In the genomic region with DNA sequence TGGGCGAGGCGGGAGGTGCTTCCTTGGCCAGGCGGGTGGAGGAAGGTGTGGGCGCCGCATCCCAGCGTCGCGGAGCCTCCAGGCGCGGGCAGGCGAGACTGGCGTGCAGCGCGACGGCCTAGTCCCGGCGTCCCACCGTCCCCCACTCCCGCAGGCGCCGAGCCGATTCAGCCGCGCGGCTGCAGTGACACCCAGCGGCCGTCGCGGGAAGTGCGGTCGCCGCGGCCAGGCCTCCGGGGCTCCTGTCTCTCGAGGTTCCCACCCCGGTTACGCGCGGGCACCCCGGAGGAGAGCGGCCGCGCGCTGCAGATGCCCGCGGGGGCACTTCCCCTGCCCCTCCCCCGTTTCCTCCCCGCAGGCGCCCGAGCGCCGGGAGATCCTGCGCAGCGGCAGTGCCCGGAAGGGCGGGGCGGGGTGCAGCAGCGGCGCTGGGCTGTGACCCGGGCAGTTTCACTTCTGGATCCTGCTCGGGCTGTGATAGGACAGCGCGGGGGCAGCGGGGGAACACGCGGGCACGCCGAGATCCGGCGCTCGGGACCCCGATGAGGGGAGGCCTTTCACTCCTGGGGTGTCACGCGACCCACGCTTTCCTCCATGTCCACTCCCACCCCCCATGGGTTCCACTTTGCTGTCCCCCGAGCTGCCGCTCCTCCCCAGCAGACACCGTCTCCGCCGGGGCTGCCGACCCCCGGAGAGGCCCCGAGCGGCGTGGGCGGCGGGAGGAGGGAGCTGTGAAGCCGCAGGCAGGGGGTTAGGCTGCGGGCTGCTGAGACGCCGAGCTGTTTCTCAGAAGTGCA, we compare ENCODE assay signal across 1 cellular context.
TF ChIP-seq lines count a peak whose summit lies in the region.

No MANE protein-coding gene starts in this region.

TF ChIP-seq in HepG2, 621 proteins besides CTCF, POLR2A, EP300 and RAD21 (continued from another document and continues in another):
- TF ChIP-seq SIN3B (IDR thresholded peaks at IDR 0.05; ENCODE audit: low read length) (peak; percentile 58), MTA3 (CRISPR knock-in tag; IDR thresholded peaks at IDR 0.05) (no peak), ZNF12 (CRISPR knock-in tag; IDR thresholded peaks at IDR 0.05) (peak; percentile 67), NR2F1 (CRISPR knock-in tag; IDR thresholded peaks at IDR 0.05) (no peak), KDM5B (CRISPR knock-in tag; IDR thresholded peaks at IDR 0.05; ENCODE audit: borderline replicate concordance) (peak; percentile 98; the same call in 1 of the 2 replicates), DR1 (CRISPR knock-in tag; IDR thresholded peaks at IDR 0.05) (0 out of 2 replicates have a peak, but pooled peaks have one; percentile 54), ATF7-NPFF (CRISPR knock-in tag; IDR thresholded peaks at IDR 0.05; ENCODE audit: low read depth) (peak; percentile 98), ZNF746 (CRISPR knock-in tag; IDR thresholded peaks at IDR 0.05) (peak; percentile 88), ZNF780A (CRISPR knock-in tag; IDR thresholded peaks at IDR 0.05) (peak; percentile 78; the same call in 1 of the 2 replicates), ASH2L (IDR thresholded peaks at IDR 0.05; ENCODE audit: insufficient read length, low read depth, low read length) (peak; percentile 28), NR1H2 (CRISPR knock-in tag; IDR thresholded peaks at IDR 0.05; ENCODE audit: borderline replicate concordance, low read depth) (peak; percentile 88; the same call in 1 of the 2 replicates), ZSCAN31 (CRISPR knock-in tag; IDR thresholded peaks at IDR 0.05; ENCODE audit: low read depth) (peak; percentile 91; the same call in 1 of the 2 replicates), JDP2 (CRISPR knock-in tag; IDR thresholded peaks at IDR 0.05; ENCODE audit: borderline replicate concordance) (no peak; the same call in 1 of the 2 replicates), ZNF234 (CRISPR knock-in tag; conservative IDR thresholded peaks at IDR 0.05) (peak; percentile 73; the same call in 1 of the 2 replicates), CEBPG (CRISPR knock-in tag; IDR thresholded peaks at IDR 0.05) (peak; percentile 20; the same call in 1 of the 2 replicates), ZNF605 (CRISPR knock-in tag; IDR thresholded peaks at IDR 0.05) (no peak; the same call in none of the 2 replicates), ZNF703 (CRISPR knock-in tag; IDR thresholded peaks at IDR 0.05; ENCODE audit: borderline replicate concordance) (peak; percentile 68; the same call in 1 of the 2 replicates), SMARCC2 (IDR thresholded peaks at IDR 0.05) (no peak), ZNF557 (CRISPR knock-in tag; IDR thresholded peaks at IDR 0.05) (0 out of 2 replicates have a peak, but pooled peaks have one; percentile 28), FIP1L1 (IDR thresholded peaks at IDR 0.05; ENCODE audit: borderline replicate concordance, insufficient read depth, low read depth, low read length) (0 out of 2 replicates have a peak, but pooled peaks have one; percentile 7), ZNF124 (CRISPR knock-in tag; IDR thresholded peaks at IDR 0.05) (peak; percentile 97), ZNF891 (CRISPR knock-in tag; IDR thresholded peaks at IDR 0.05) (peak; percentile 81; the same call in 1 of the 2 replicates), GATA4 (IDR thresholded peaks at IDR 0.05; ENCODE audit: borderline replicate concordance, low read depth) (no peak), ZNF562 (CRISPR knock-in tag; IDR thresholded peaks at IDR 0.05; ENCODE audit: borderline replicate concordance) (no peak), MEIS2 (CRISPR knock-in tag; IDR thresholded peaks at IDR 0.05) (no peak; the same call in 1 of the 2 replicates), FOXK1 (CRISPR knock-in tag; IDR thresholded peaks at IDR 0.05; ENCODE audit: borderline replicate concordance, low read depth) (peak; percentile 64), MYNN (CRISPR knock-in tag; IDR thresholded peaks at IDR 0.05; ENCODE audit: low read depth) (no peak), PLRG1 (conservative IDR thresholded peaks at IDR 0.05) (no peak), ZBTB1 (CRISPR knock-in tag; IDR thresholded peaks at IDR 0.05; ENCODE audit: borderline replicate concordance) (peak; percentile 26; the same call in 1 of the 2 replicates), CBX1 (IDR thresholded peaks at IDR 0.05; ENCODE audit: low read depth) (peak; percentile 23)
- TF ChIP-seq, protein P1, sequence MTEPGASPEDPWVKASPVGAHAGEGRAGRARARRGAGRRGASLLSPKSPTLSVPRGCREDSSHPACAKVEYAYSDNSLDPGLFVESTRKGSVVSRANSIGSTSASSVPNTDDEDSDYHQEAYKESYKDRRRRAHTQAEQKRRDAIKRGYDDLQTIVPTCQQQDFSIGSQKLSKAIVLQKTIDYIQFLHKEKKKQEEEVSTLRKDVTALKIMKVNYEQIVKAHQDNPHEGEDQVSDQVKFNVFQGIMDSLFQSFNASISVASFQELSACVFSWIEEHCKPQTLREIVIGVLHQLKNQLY (CRISPR knock-in tag; IDR thresholded peaks at IDR 0.05): no peak
- TF ChIP-seq, protein P2, sequence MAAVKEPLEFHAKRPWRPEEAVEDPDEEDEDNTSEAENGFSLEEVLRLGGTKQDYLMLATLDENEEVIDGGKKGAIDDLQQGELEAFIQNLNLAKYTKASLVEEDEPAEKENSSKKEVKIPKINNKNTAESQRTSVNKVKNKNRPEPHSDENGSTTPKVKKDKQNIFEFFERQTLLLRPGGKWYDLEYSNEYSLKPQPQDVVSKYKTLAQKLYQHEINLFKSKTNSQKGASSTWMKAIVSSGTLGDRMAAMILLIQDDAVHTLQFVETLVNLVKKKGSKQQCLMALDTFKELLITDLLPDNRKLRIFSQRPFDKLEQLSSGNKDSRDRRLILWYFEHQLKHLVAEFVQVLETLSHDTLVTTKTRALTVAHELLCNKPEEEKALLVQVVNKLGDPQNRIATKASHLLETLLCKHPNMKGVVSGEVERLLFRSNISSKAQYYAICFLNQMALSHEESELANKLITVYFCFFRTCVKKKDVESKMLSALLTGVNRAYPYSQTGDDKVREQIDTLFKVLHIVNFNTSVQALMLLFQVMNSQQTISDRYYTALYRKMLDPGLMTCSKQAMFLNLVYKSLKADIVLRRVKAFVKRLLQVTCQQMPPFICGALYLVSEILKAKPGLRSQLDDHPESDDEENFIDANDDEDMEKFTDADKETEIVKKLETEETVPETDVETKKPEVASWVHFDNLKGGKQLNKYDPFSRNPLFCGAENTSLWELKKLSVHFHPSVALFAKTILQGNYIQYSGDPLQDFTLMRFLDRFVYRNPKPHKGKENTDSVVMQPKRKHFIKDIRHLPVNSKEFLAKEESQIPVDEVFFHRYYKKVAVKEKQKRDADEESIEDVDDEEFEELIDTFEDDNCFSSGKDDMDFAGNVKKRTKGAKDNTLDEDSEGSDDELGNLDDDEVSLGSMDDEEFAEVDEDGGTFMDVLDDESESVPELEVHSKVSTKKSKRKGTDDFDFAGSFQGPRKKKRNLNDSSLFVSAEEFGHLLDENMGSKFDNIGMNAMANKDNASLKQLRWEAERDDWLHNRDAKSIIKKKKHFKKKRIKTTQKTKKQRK (IDR thresholded peaks at IDR 0.05; ENCODE audit: low read length): no peak
- TF ChIP-seq, protein P3, sequence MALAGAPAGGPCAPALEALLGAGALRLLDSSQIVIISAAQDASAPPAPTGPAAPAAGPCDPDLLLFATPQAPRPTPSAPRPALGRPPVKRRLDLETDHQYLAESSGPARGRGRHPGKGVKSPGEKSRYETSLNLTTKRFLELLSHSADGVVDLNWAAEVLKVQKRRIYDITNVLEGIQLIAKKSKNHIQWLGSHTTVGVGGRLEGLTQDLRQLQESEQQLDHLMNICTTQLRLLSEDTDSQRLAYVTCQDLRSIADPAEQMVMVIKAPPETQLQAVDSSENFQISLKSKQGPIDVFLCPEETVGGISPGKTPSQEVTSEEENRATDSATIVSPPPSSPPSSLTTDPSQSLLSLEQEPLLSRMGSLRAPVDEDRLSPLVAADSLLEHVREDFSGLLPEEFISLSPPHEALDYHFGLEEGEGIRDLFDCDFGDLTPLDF (CRISPR knock-in tag; IDR thresholded peaks at IDR 0.05): peak; percentile 78; the same call in 1 of the 2 replicates
- TF ChIP-seq, protein P4, sequence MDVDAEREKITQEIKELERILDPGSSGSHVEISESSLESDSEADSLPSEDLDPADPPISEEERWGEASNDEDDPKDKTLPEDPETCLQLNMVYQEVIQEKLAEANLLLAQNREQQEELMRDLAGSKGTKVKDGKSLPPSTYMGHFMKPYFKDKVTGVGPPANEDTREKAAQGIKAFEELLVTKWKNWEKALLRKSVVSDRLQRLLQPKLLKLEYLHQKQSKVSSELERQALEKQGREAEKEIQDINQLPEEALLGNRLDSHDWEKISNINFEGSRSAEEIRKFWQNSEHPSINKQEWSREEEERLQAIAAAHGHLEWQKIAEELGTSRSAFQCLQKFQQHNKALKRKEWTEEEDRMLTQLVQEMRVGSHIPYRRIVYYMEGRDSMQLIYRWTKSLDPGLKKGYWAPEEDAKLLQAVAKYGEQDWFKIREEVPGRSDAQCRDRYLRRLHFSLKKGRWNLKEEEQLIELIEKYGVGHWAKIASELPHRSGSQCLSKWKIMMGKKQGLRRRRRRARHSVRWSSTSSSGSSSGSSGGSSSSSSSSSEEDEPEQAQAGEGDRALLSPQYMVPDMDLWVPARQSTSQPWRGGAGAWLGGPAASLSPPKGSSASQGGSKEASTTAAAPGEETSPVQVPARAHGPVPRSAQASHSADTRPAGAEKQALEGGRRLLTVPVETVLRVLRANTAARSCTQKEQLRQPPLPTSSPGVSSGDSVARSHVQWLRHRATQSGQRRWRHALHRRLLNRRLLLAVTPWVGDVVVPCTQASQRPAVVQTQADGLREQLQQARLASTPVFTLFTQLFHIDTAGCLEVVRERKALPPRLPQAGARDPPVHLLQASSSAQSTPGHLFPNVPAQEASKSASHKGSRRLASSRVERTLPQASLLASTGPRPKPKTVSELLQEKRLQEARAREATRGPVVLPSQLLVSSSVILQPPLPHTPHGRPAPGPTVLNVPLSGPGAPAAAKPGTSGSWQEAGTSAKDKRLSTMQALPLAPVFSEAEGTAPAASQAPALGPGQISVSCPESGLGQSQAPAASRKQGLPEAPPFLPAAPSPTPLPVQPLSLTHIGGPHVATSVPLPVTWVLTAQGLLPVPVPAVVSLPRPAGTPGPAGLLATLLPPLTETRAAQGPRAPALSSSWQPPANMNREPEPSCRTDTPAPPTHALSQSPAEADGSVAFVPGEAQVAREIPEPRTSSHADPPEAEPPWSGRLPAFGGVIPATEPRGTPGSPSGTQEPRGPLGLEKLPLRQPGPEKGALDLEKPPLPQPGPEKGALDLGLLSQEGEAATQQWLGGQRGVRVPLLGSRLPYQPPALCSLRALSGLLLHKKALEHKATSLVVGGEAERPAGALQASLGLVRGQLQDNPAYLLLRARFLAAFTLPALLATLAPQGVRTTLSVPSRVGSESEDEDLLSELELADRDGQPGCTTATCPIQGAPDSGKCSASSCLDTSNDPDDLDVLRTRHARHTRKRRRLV (CRISPR knock-in tag; IDR thresholded peaks at IDR 0.05): no peak
- TF ChIP-seq, protein P5, sequence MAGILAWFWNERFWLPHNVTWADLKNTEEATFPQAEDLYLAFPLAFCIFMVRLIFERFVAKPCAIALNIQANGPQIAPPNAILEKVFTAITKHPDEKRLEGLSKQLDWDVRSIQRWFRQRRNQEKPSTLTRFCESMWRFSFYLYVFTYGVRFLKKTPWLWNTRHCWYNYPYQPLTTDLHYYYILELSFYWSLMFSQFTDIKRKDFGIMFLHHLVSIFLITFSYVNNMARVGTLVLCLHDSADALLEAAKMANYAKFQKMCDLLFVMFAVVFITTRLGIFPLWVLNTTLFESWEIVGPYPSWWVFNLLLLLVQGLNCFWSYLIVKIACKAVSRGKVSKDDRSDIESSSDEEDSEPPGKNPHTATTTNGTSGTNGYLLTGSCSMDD (CRISPR knock-in tag; IDR thresholded peaks at IDR 0.05): peak; percentile 88
- TF ChIP-seq, protein P6, sequence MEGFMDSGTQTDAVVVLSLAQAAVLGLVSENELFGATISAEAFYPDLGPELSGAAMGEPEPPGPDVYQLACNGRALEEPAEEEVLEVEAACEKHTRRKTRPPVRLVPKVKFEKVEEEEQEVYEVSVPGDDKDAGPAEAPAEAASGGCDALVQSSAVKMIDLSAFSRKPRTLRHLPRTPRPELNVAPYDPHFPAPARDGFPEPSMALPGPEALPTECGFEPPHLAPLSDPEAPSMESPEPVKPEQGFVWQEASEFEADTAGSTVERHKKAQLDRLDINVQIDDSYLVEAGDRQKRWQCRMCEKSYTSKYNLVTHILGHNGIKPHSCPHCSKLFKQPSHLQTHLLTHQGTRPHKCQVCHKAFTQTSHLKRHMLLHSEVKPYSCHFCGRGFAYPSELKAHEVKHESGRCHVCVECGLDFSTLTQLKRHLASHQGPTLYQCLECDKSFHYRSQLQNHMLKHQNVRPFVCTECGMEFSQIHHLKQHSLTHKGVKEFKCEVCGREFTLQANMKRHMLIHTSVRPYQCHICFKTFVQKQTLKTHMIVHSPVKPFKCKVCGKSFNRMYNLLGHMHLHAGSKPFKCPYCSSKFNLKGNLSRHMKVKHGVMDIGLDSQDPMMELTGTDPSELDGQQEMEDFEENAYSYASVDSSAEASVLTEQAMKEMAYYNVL (CRISPR knock-in tag; IDR thresholded peaks at IDR 0.05; ENCODE audit: borderline replicate concordance): no peak
- TF ChIP-seq, protein P7, sequence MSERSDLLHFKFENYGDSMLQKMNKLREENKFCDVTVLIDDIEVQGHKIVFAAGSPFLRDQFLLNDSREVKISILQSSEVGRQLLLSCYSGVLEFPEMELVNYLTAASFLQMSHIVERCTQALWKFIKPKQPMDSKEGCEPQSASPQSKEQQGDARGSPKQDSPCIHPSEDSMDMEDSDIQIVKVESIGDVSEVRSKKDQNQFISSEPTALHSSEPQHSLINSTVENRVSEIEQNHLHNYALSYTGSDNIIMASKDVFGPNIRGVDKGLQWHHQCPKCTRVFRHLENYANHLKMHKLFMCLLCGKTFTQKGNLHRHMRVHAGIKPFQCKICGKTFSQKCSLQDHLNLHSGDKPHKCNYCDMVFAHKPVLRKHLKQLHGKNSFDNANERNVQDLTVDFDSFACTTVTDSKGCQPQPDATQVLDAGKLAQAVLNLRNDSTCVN (CRISPR knock-in tag; IDR thresholded peaks at IDR 0.05; ENCODE audit: borderline replicate concordance): peak; percentile 78; the same call in 1 of the 2 replicates
- TF ChIP-seq, protein P8, sequence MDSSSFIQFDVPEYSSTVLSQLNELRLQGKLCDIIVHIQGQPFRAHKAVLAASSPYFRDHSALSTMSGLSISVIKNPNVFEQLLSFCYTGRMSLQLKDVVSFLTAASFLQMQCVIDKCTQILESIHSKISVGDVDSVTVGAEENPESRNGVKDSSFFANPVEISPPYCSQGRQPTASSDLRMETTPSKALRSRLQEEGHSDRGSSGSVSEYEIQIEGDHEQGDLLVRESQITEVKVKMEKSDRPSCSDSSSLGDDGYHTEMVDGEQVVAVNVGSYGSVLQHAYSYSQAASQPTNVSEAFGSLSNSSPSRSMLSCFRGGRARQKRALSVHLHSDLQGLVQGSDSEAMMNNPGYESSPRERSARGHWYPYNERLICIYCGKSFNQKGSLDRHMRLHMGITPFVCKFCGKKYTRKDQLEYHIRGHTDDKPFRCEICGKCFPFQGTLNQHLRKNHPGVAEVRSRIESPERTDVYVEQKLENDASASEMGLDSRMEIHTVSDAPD (CRISPR knock-in tag; IDR thresholded peaks at IDR 0.05): no peak
